35 cellular contexts compared by ENCODE assay signal in the genomic region with DNA sequence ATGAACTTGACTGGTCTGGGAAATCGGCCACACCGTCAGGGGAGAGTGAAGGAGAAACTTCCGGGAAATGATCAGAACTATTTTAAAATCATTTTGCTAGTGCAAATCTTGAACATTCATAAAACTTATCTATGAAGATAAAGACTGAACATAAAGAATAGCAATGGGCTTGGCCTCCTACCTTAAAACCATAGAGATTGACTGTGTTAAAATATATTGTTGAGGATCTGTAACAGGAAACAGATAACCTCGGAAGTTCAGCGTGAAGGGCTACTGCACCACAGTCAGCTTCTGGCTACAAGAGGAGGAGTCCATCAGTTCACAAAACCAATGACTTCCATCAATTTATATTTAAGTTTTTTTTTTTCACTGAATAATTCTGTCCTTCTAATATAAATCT.
"Had no signal": no experiment of that assay in that cellular context is flagged by ENCODE, and none has a peak within 500 bp of the region (broad histone marks: within the 10 kb centered on the region; RNA-seq: fewer than 3 reads in every experiment).

No MANE protein-coding gene starts in this region.

- H3K9me3 ChIP-seq: ascending aorta, breast epithelium, colonic mucosa, esophagus muscularis mucosa, gastrocnemius medialis, heart left ventricle had no signal

- H3K9me3 Mint-ChIP-seq: activated T-helper 1 cell treated with anti-CD3 and anti-CD28 coated beads, Interleukin-12 subunit alpha, Interleukin-12 subunit beta, Interleukin-2, Interleukin-4 antibody, amounts not matched to agents 30 ng/mL and 10 ng/mL and 1 ng/mL, durations not matched to agents 14 hours and 24 hours and 36 hours had no signal

- H3K4me1 Mint-ChIP-seq: activated CD4-positive, alpha-beta T cell treated with anti-CD3 and anti-CD28 coated beads for 36 hours; activated CD4-positive, alpha-beta T cell treated with anti-CD3 and anti-CD28 coated beads, Interleukin-2, amount 10 ng/mL, durations not matched to agents 24 days and 14 days; activated CD8-positive, alpha-beta memory T cell treated with anti-CD3 and anti-CD28 coated beads, Interleukin-2, amount 10 ng/mL, durations not matched to agents 7 days and 5 days; activated naive CD4-positive, alpha-beta T cell treated with anti-CD3 and anti-CD28 coated beads, Interleukin-2, amount 50 U/mL, for 24 hours; activated naive CD8-positive, alpha-beta T cell treated with anti-CD3 and anti-CD28 coated beads for 36 hours; activated naive CD8-positive, alpha-beta T cell treated with anti-CD3 and anti-CD28 coated beads, Interleukin-2, amount 50 U/mL, for 24 hours; T-helper 17 cell had no signal

- H3K36me3 Mint-ChIP-seq: activated CD4-positive, alpha-beta memory T cell treated with anti-CD3 and anti-CD28 coated beads for 36 hours; activated CD8-positive, alpha-beta memory T cell treated with anti-CD3 and anti-CD28 coated beads, Interleukin-2, amount 10 ng/mL, durations not matched to agents 7 days and 5 days; activated naive CD4-positive, alpha-beta T cell treated with anti-CD3 and anti-CD28 coated beads, Interleukin-2, amount 50 U/mL, for 24 hours; activated naive CD8-positive, alpha-beta T cell treated with anti-CD3 and anti-CD28 coated beads for 36 hours; brain had no signal

- H3K27me3 ChIP-seq: ascending aorta, breast epithelium, cardiac muscle cell, colonic mucosa, dorsolateral prefrontal cortex, esophagus muscularis mucosa, foreskin keratinocyte, gastrocnemius medialis, heart left ventricle had no signal

- H3K36me3 ChIP-seq: ascending aorta, breast epithelium, cardiac muscle cell, colonic mucosa, esophagus muscularis mucosa, gastrocnemius medialis, heart left ventricle had no signal

- ATAC-seq: activated CD4-positive, alpha-beta T cell treated with anti-CD3 and anti-CD28 coated beads for 36 hours; activated CD8-positive, alpha-beta memory T cell treated with anti-CD3 and anti-CD28 coated beads, Interleukin-2, amount 10 ng/mL, durations not matched to agents 7 days and 5 days; activated CD8-positive, alpha-beta T cell treated with anti-CD3 and anti-CD28 coated beads, Interleukin-2, amount 10 ng/mL, durations not matched to agents 7 days and 5 days; activated naive CD8-positive, alpha-beta T cell treated with anti-CD3 and anti-CD28 coated beads, Interleukin-2, amount 50 U/mL, for 24 hours; foreskin keratinocyte; gastrocnemius medialis; heart left ventricle; T-helper 17 cell had no signal

- H3K27me3 Mint-ChIP-seq: activated CD4-positive, alpha-beta memory T cell treated with anti-CD3 and anti-CD28 coated beads for 36 hours; activated CD4-positive, alpha-beta T cell treated with anti-CD3 and anti-CD28 coated beads for 36 hours; activated CD4-positive, alpha-beta T cell treated with anti-CD3 and anti-CD28 coated beads, Interleukin-2, amount 10 ng/mL, durations not matched to agents 24 days and 14 days; activated CD8-positive, alpha-beta memory T cell treated with anti-CD3 and anti-CD28 coated beads, Interleukin-2, amount 10 ng/mL, durations not matched to agents 7 days and 5 days; activated naive CD4-positive, alpha-beta T cell treated with anti-CD3 and anti-CD28 coated beads, Interleukin-2, amount 50 U/mL, for 24 hours; activated naive CD8-positive, alpha-beta T cell treated with anti-CD3 and anti-CD28 coated beads for 36 hours; activated naive CD8-positive, alpha-beta T cell treated with anti-CD3 and anti-CD28 coated beads, Interleukin-2, amount 50 U/mL, for 24 hours; T-helper 17 cell had no signal

- H3K4me3 Mint-ChIP-seq: activated CD4-positive, alpha-beta memory T cell treated with anti-CD3 and anti-CD28 coated beads for 36 hours; activated CD4-positive, alpha-beta T cell treated with anti-CD3 and anti-CD28 coated beads for 36 hours; activated CD4-positive, alpha-beta T cell treated with anti-CD3 and anti-CD28 coated beads, Interleukin-2, amount 10 ng/mL, durations not matched to agents 24 days and 14 days; activated CD8-positive, alpha-beta memory T cell treated with anti-CD3 and anti-CD28 coated beads, Interleukin-2, amount 10 ng/mL, durations not matched to agents 7 days and 5 days; activated CD8-positive, alpha-beta T cell treated with anti-CD3 and anti-CD28 coated beads, Interleukin-2, amount 10 ng/mL, durations not matched to agents 7 days and 5 days; activated naive CD4-positive, alpha-beta T cell treated with anti-CD3 and anti-CD28 coated beads for 36 hours; activated naive CD4-positive, alpha-beta T cell treated with anti-CD3 and anti-CD28 coated beads, Interleukin-2, amount 50 U/mL, for 24 hours; activated naive CD8-positive, alpha-beta T cell treated with anti-CD3 and anti-CD28 coated beads for 36 hours; activated naive CD8-positive, alpha-beta T cell treated with anti-CD3 and anti-CD28 coated beads, Interleukin-2, amount 50 U/mL, for 24 hours; activated T-helper 1 cell treated with anti-CD3 and anti-CD28 coated beads, Interleukin-12 subunit alpha, Interleukin-12 subunit beta, Interleukin-2, Interleukin-4 antibody, amounts not matched to agents 30 ng/mL and 10 ng/mL and 1 ng/mL, durations not matched to agents 14 hours and 24 hours and 36 hours; brain; T-helper 17 cell; T-helper 2 cell treated with Interferon-gamma antibody and Interleukin-4, amounts not matched to agents 5 μg/mL and 100 μg/mL, for 36 hours had no signal

- DNase-seq: activated CD4-positive, alpha-beta memory T cell treated with anti-CD3 and anti-CD28 coated beads for 36 hours; activated CD4-positive, alpha-beta T cell treated with anti-CD3 and anti-CD28 coated beads for 36 hours; activated CD4-positive, alpha-beta T cell treated with anti-CD3 and anti-CD28 coated beads, Interleukin-2, amount 10 ng/mL, durations not matched to agents 24 days and 14 days; activated CD4-positive, CD25-positive, alpha-beta regulatory T cell; activated CD4-positive, CD25-positive, alpha-beta regulatory T cell treated with anti-CD3 and anti-CD28 coated beads, Interleukin-2, amount 50 U/mL, for 72 hours; activated CD8-positive, alpha-beta memory T cell treated with anti-CD3 and anti-CD28 coated beads, Interleukin-2, amount 10 ng/mL, durations not matched to agents 7 days and 5 days; activated CD8-positive, alpha-beta memory T cell treated with anti-CD3 and anti-CD28 coated beads, Interleukin-2, amount 50 U/mL, for 4 hours; activated CD8-positive, alpha-beta T cell treated with anti-CD3 and anti-CD28 coated beads, Interleukin-2, amount 10 ng/mL, durations not matched to agents 7 days and 5 days; activated effector memory CD4-positive, alpha-beta T cell treated with anti-CD3 and anti-CD28 coated beads, Interleukin-2, amount 50 U/mL, for 16 hours; activated naive CD4-positive, alpha-beta T cell treated with anti-CD3 and anti-CD28 coated beads for 36 hours; activated naive CD8-positive, alpha-beta T cell treated with anti-CD3 and anti-CD28 coated beads for 36 hours; activated naive CD8-positive, alpha-beta T cell treated with anti-CD3 and anti-CD28 coated beads, Interleukin-2, amount 50 U/mL, for 24 hours; activated T-cell treated with anti-CD3 and anti-CD28 coated beads, Interleukin-2, amount 50 U/mL, for 1 hour; activated T-cell treated with anti-CD3 and anti-CD28 coated beads, Interleukin-2, amount 50 U/mL, for 48 hours; central memory CD4-positive, alpha-beta T cell; effector memory CD4-positive, alpha-beta T cell; erythroblast; foreskin keratinocyte; gastrocnemius medialis; glutamatergic neuron; heart left ventricle; T-helper 1 cell; T-helper 17 cell; T1000 had no signal

- H3K27ac Mint-ChIP-seq: activated CD4-positive, alpha-beta memory T cell treated with anti-CD3 and anti-CD28 coated beads for 36 hours; activated CD4-positive, alpha-beta T cell treated with anti-CD3 and anti-CD28 coated beads for 36 hours; activated CD4-positive, alpha-beta T cell treated with anti-CD3 and anti-CD28 coated beads, Interleukin-2, amount 10 ng/mL, durations not matched to agents 24 days and 14 days; activated CD8-positive, alpha-beta memory T cell treated with anti-CD3 and anti-CD28 coated beads, Interleukin-2, amount 10 ng/mL, durations not matched to agents 7 days and 5 days; activated CD8-positive, alpha-beta T cell treated with anti-CD3 and anti-CD28 coated beads, Interleukin-2, amount 10 ng/mL, durations not matched to agents 7 days and 5 days; activated naive CD4-positive, alpha-beta T cell treated with anti-CD3 and anti-CD28 coated beads for 36 hours; activated naive CD4-positive, alpha-beta T cell treated with anti-CD3 and anti-CD28 coated beads, Interleukin-2, amount 50 U/mL, for 24 hours; activated naive CD8-positive, alpha-beta T cell treated with anti-CD3 and anti-CD28 coated beads for 36 hours; activated naive CD8-positive, alpha-beta T cell treated with anti-CD3 and anti-CD28 coated beads, Interleukin-2, amount 50 U/mL, for 24 hours; activated T-helper 1 cell treated with anti-CD3 and anti-CD28 coated beads, Interleukin-12 subunit alpha, Interleukin-12 subunit beta, Interleukin-2, Interleukin-4 antibody, amounts not matched to agents 30 ng/mL and 10 ng/mL and 1 ng/mL, durations not matched to agents 14 hours and 24 hours and 36 hours; activated T-helper 2 cell treated with anti-CD3 and anti-CD28 coated beads, Interferon-gamma antibody, Interleukin-2, Interleukin-4, amounts not matched to agents 10 μg/mL and 5 μg/mL and 100 μg/mL, durations not matched to agents 14 hours and 24 hours and 36 hours; T-helper 17 cell; T-helper 2 cell treated with Interferon-gamma antibody and Interleukin-4, amounts not matched to agents 5 μg/mL and 100 μg/mL, for 36 hours had no signal

- H3K4me3 ChIP-seq: ascending aorta, breast epithelium, cardiac muscle cell, colonic mucosa, esophagus muscularis mucosa, gastrocnemius medialis, heart left ventricle had no signal

- H3K27ac ChIP-seq: ascending aorta, breast epithelium, cardiac muscle cell, colonic mucosa, esophagus muscularis mucosa, foreskin keratinocyte, gastrocnemius medialis, heart left ventricle had no signal

- H3K4me1 ChIP-seq: ascending aorta, breast epithelium, colonic mucosa, esophagus muscularis mucosa, foreskin keratinocyte, gastrocnemius medialis, heart left ventricle had no signal
